Comparison of ENCODE assay signal across 1 cellular context in genomic region chr6:107991939-107992560, GRCh38.
TF ChIP-seq lines count a peak whose summit lies in the region.

No MANE protein-coding gene starts in this region.

TF ChIP-seq in K562, 482 proteins besides CTCF, POLR2A, EP300 and RAD21:
- TF ChIP-seq HDAC1 (IDR thresholded peaks at IDR 0.05) (0 out of 4 replicates have a peak, but pooled peaks of 1 of the 2 experiments have one; percentile 34), KDM1A (IDR thresholded peaks at IDR 0.05) (peak; percentile 64 to 68; a peak in 2 of 4 replicates), RHOXF2B (CRISPR knock-in tag; conservative IDR thresholded peaks at IDR 0.05) (no peak), PHF20 (IDR thresholded peaks at IDR 0.05; ENCODE audit: partially characterized antibody) (no peak), ZNF77 (CRISPR knock-in tag; IDR thresholded peaks at IDR 0.05) (no peak)
